ENCODE assay signal across 8 cellular contexts in the genomic region with DNA sequence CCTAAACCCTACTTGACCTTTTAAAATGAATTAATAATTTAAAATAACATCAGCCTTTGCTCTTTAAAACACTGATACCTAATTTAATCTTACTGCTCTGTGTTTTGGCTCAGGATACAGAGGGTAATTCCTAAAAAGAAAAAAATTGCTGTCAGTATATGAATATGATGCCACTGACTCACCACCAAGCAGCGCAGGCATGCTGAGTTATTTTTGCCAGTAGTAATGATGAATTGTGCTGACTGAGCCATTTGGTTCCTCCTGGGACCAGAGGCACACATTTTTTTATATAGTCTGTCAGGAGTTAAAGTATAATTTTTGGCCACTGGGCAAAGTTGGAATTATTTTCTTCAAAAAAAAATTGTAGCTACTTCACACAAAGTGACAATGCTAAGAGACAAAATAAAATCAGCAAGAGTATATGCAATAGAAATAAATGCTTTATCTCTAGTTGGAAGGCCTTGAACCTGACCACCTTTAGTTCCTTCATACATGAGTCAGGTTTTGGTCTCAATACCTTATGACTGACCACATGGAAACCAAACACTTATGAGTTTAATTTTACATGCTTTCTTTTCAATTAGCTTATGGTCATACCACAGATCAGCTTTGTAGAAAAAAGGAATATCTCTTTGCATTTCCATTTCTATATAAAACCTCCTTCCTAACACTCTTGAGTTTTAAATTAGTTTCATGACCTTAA.
A peak's percentile ranks its signal among the peaks of the same experiment; 100 is the strongest.
DNase-seq lines count a peak whose midpoint lies in the region; ATAC-seq and TF ChIP-seq lines count a peak whose summit lies in the region.

No MANE protein-coding gene starts in this region.

- TF ChIP-seq CTCF in KMS-11 (conservative IDR thresholded peaks at IDR 0.05; ENCODE audit: low read depth, low read length) (no peak), chondrocyte (IDR thresholded peaks at IDR 0.05) (peak; percentile 43)

- no peaks in the 10 kb centered on the region for H3K27me3 ChIP-seq in KMS-11 (ENCODE audit: insufficient read depth, low read depth)

- H3K4me1 ChIP-seq in KMS-11 (ENCODE audit: low read depth, poor library complexity, severe bottlenecking) = peaks cover 59% of the 10 kb centered on the region

- POLR2A ChIA-PET in activated CD4-positive, alpha-beta T cell treated with anti-CD3 and anti-CD28 coated beads for 36 hours (lab: Charles Lee) = no interaction called here

- peak overlapping the region; percentile 7 for H3K27ac ChIP-seq in KMS-11

- peaks cover 25% of the 10 kb centered on the region; the same call in 1 of the 2 replicates for H3K79me2 ChIP-seq in KMS-11 (ENCODE audit: insufficient read depth, low read depth)

- H2AFZ ChIP-seq in KMS-11 (ENCODE audit: low read depth) = no peak overlapping the region

- H3K4me2 ChIP-seq in KMS-11 = peak overlapping the region; percentile 62

- H4K20me1 ChIP-seq in KMS-11 (ENCODE audit: insufficient read depth) = no peaks in the 10 kb centered on the region

- peak; percentile 95 for ATAC-seq in activated CD4-positive, alpha-beta T cell treated with anti-CD3 and anti-CD28 coated beads for 36 hours

- intact Hi-C loops in activated CD4-positive, alpha-beta T cell treated with anti-CD3 and anti-CD28 coated beads for 36 hours (cut with DNase I, micrococcal nuclease) = no loop called here
- intact Hi-C loops in activated CD4-positive, alpha-beta T cell treated with anti-CD3 and anti-CD28 coated beads, Interleukin-2, amount 10 ng/mL, durations not matched to agents 24 days and 14 days (cut with micrococcal nuclease) = no loop called here

- H3K36me3 Mint-ChIP-seq in activated CD4-positive, alpha-beta T cell treated with anti-CD3 and anti-CD28 coated beads for 36 hours (ENCODE audit: low read depth) = no peaks in the 10 kb centered on the region
- no peaks in the 10 kb centered on the region for H3K36me3 Mint-ChIP-seq in activated CD4-positive, alpha-beta T cell treated with anti-CD3 and anti-CD28 coated beads, Interleukin-2, amount 10 ng/mL, durations not matched to agents 24 days and 14 days (ENCODE audit: low read depth)
- no peaks in the 10 kb centered on the region for H3K36me3 Mint-ChIP-seq in chondrocyte (ENCODE audit: low read depth)

- H3K9me3 Mint-ChIP-seq in activated CD4-positive, alpha-beta T cell treated with anti-CD3 and anti-CD28 coated beads for 36 hours (ENCODE audit: low read depth) = no peaks in the 10 kb centered on the region
- H3K9me3 Mint-ChIP-seq in activated CD4-positive, alpha-beta T cell treated with anti-CD3 and anti-CD28 coated beads, Interleukin-2, amount 10 ng/mL, durations not matched to agents 24 days and 14 days = peaks cover 3% of the 10 kb centered on the region
- H3K9me3 Mint-ChIP-seq in chondrocyte (ENCODE audit: low read depth) = peaks cover 4% of the 10 kb centered on the region

- CTCF ChIA-PET in activated CD4-positive, alpha-beta T cell treated with anti-CD3 and anti-CD28 coated beads for 36 hours (lab: Charles Lee) = no interaction called here

- H3K9ac ChIP-seq in KMS-11 = no peak overlapping the region

- no peak overlapping the region for H3K4me3 Mint-ChIP-seq in activated CD4-positive, alpha-beta T cell treated with anti-CD3 and anti-CD28 coated beads for 36 hours
- no peak overlapping the region for H3K4me3 Mint-ChIP-seq in activated CD4-positive, alpha-beta T cell treated with anti-CD3 and anti-CD28 coated beads, Interleukin-2, amount 10 ng/mL, durations not matched to agents 24 days and 14 days
- H3K4me3 Mint-ChIP-seq in chondrocyte (ENCODE audit: unreplicated experiment) = no peak overlapping the region

- H3K4me3 ChIP-seq in KMS-11 (IDR thresholded peaks at IDR 0.05; ENCODE audit: insufficient read depth, low read depth, low read length) = no peak overlapping the region

- no peaks in the 10 kb centered on the region for H3K27me3 Mint-ChIP-seq in activated CD4-positive, alpha-beta T cell treated with anti-CD3 and anti-CD28 coated beads for 36 hours
- H3K27me3 Mint-ChIP-seq in activated CD4-positive, alpha-beta T cell treated with anti-CD3 and anti-CD28 coated beads, Interleukin-2, amount 10 ng/mL, durations not matched to agents 24 days and 14 days = peaks cover 2% of the 10 kb centered on the region
- no peaks in the 10 kb centered on the region for H3K27me3 Mint-ChIP-seq in chondrocyte (ENCODE audit: low read depth)

- no peaks in the 10 kb centered on the region for H3K36me3 ChIP-seq in KMS-11 (ENCODE audit: insufficient read depth)

- H3K27ac Mint-ChIP-seq in activated CD4-positive, alpha-beta T cell treated with anti-CD3 and anti-CD28 coated beads for 36 hours = no peak overlapping the region
- no peak overlapping the region for H3K27ac Mint-ChIP-seq in activated CD4-positive, alpha-beta T cell treated with anti-CD3 and anti-CD28 coated beads, Interleukin-2, amount 10 ng/mL, durations not matched to agents 24 days and 14 days
- H3K27ac Mint-ChIP-seq in chondrocyte (ENCODE audit: unreplicated experiment) = peak overlapping the region; percentile 81

- peak; percentile 53 for DNase-seq in activated CD4-positive, alpha-beta T cell treated with anti-CD3 and anti-CD28 coated beads for 36 hours
- no peak for DNase-seq in activated CD4-positive, alpha-beta T cell treated with anti-CD3 and anti-CD28 coated beads, Interleukin-2, amount 10 ng/mL, durations not matched to agents 24 days and 14 days
- DNase-seq in chondrocyte (ENCODE audit: low spot score) (no peak), NCI-H2196 (lab: John Stamatoyannopoulos, UW; ENCODE audit: unreplicated experiment) (no peak), NCI-H524 treated with DMSO at 0.1 percent for 48 hours (lab: John Stamatoyannopoulos, UW) (no peak)
- peak; percentile 6 to 8 (median 7) for DNase-seq in stimulated activated CD4-positive, alpha-beta T cell treated with anti-CD3 and anti-CD28 coated beads, Interleukin-12 subunit alpha, Interleukin-12 subunit beta, amount 100 ng/mL, for 48 hours (ENCODE audit: low read depth in 2 of 3, low spot score in 1 of 3)
- DNase-seq in effector CD8-positive, alpha-beta T cell (lab: John Stamatoyannopoulos, UW) = no peak

- peaks cover 29% of the 10 kb centered on the region for H3K4me1 Mint-ChIP-seq in activated CD4-positive, alpha-beta T cell treated with anti-CD3 and anti-CD28 coated beads for 36 hours
- peaks cover 2% of the 10 kb centered on the region for H3K4me1 Mint-ChIP-seq in activated CD4-positive, alpha-beta T cell treated with anti-CD3 and anti-CD28 coated beads, Interleukin-2, amount 10 ng/mL, durations not matched to agents 24 days and 14 days
- peaks cover 49% of the 10 kb centered on the region for H3K4me1 Mint-ChIP-seq in chondrocyte (ENCODE audit: low read depth)

Comparison
In these comparisons a context has a peak if more than half of its experiments do, and no peak if none do; other contexts are left out.
1. DNase-seq: peak in activated CD4-positive, alpha-beta T cell treated with anti-CD3 and anti-CD28 coated beads for 36 hours (single experiment) and stimulated activated CD4-positive, alpha-beta T cell treated with anti-CD3 and anti-CD28 coated beads, Interleukin-12 subunit alpha, Interleukin-12 subunit beta, amount 100 ng/mL, for 48 hours (3 of 3); none in activated CD4-positive, alpha-beta T cell treated with anti-CD3 and anti-CD28 coated beads, Interleukin-2, amount 10 ng/mL, durations not matched to agents 24 days and 14 days (single experiment), chondrocyte (single experiment), effector CD8-positive, alpha-beta T cell (single experiment), NCI-H2196 (single experiment) and NCI-H524 treated with DMSO at 0.1 percent for 48 hours (single experiment).